ENCODE assay signal across 9 cellular contexts in the genomic region with DNA sequence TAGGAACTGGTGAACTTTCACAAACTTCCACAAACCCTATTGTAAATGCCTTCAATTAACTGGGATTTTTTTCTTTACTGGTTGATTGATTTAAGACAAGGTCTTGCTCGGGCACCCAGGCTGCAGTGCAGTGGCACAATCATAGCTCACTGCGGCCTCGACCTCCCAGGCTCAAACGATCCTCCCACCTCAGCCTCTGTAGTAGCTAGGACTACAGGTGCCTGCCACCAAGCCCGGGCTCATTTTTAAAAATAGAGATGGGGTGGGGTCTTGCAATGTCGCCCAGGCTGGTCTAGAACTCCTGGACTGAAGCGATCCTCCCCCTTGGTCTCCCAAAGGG. TPM values are rescaled to one million over a fixed set of nuclear protein-coding genes. Genes with fewer than 3 reads are reported as not detected.
DNase-seq lines count a peak whose midpoint lies in the region; ATAC-seq, FAIRE-seq and TF ChIP-seq lines count a peak whose summit lies in the region.
"Had no signal": no experiment of that assay in that cellular context is flagged by ENCODE, and none has a peak within 500 bp of the region (broad histone marks: within the 10 kb centered on the region; RNA-seq: fewer than 3 reads in every experiment).

No MANE protein-coding gene starts in this region.

- no peaks in the 10 kb centered on the region for H3K27me3 ChIP-seq in adipocyte (replicated peaks; ENCODE audit: control insufficient read depth, insufficient read depth, low read length)
- no peaks in the 10 kb centered on the region for H3K27me3 ChIP-seq in left lung
- no peaks in the 10 kb centered on the region for H3K27me3 ChIP-seq in thyroid gland
- H3K27me3 ChIP-seq in PC-9 (ENCODE audit: insufficient read depth, low read depth) = no peaks in the 10 kb centered on the region

- peaks cover 21% of the 10 kb centered on the region for H4K20me1 ChIP-seq in PC-9 (ENCODE audit: insufficient read depth)

- CTCF ChIA-PET in PC-9 (lab: Charles Lee) = no interaction called here

- no peak for FAIRE-seq in HTR-8/SVneo (lab: Jason Lieb, UNC)

- no peak for TF ChIP-seq CTCF in left lung (IDR thresholded peaks at IDR 0.05)
- TF ChIP-seq CTCF in thyroid gland (IDR thresholded peaks at IDR 0.05) = no peak
- no peak for TF ChIP-seq CTCF in PC-9 (conservative IDR thresholded peaks at IDR 0.05)

- no peak for ATAC-seq in activated T-cell treated with anti-CD3 and anti-CD28 coated beads, Interleukin-2, amount 50 U/mL, for 4 hours
- ATAC-seq in left lung (no peak), GM21786 (IDR thresholded peaks at IDR 0.05; ENCODE audit: unreplicated experiment) (no peak)

- H3K9me3 ChIP-seq in adipocyte (ENCODE audit: control insufficient read depth, low read length) (no peaks in the 10 kb centered on the region), left lung (no peaks in the 10 kb centered on the region), thyroid gland (no peaks in the 10 kb centered on the region), PC-9 (ENCODE audit: insufficient read depth, low read depth) (no peaks in the 10 kb centered on the region)

- no peak overlapping the region for H2AFZ ChIP-seq in PC-9

- POLR2A ChIA-PET in PC-9 (lab: Charles Lee; ENCODE audit: unreplicated experiment) = no interaction called here

- H3K4me2 ChIP-seq in PC-9 = no peak overlapping the region

- H3K9me3 Mint-ChIP-seq in activated T-cell treated with anti-CD3 and anti-CD28 coated beads, Interleukin-2, amount 50 U/mL, for 4 hours = no peaks in the 10 kb centered on the region

- peaks cover 3% of the 10 kb centered on the region for H3K79me2 ChIP-seq in PC-9 (ENCODE audit: low read depth)

- H3K4me1 ChIP-seq in adipocyte (ENCODE audit: control insufficient read depth, insufficient read depth, low read length) (peaks cover 14% of the 10 kb centered on the region), left lung (peaks cover 11 to 41% of the 10 kb centered on the region in 2 donors), thyroid gland (peaks cover 6 to 9% of the 10 kb centered on the region in 2 donors), PC-9 (replicated peaks; ENCODE audit: insufficient read depth) (peaks cover 12% of the 10 kb centered on the region)

- no peak for DNase-seq in activated T-cell treated with anti-CD3 and anti-CD28 coated beads, Interleukin-2, amount 50 U/mL, for 4 hours
- DNase-seq in activated T-cell treated with anti-CD3 and anti-CD28 coated beads, Interleukin-2, amount 50 U/mL, for 48 hours = no peak
- DNase-seq in adipocyte (ENCODE audit: low read depth) (no peak), left lung (peak in 1 of 2 donors; percentile 26), thyroid gland (no peak), HTR-8/SVneo (ENCODE audit: insufficient read length, low spot score) (no peak), PC-9 (no peak)
- DNase-seq: NK-92 treated with Interleukin-12 subunit alpha and Interleukin-12 subunit beta, amount 100 ng/mL, for 24 hours had no signal

- BruUV-seq in PC-9 (replicated peaks; lab: Mats Ljungman, UMichigan) = no TSS peak

- peaks cover 72% of the 10 kb centered on the region for H3F3A ChIP-seq in PC-9 (ENCODE audit: insufficient read depth, low read depth)

- H3K9ac ChIP-seq in adipocyte (ENCODE audit: low read length) = peak overlapping the region; percentile 75

- H3K4me3 Mint-ChIP-seq in activated T-cell treated with anti-CD3 and anti-CD28 coated beads, Interleukin-2, amount 50 U/mL, for 4 hours = peak overlapping the region; percentile 76

- H3K27me3 Mint-ChIP-seq in activated T-cell treated with anti-CD3 and anti-CD28 coated beads, Interleukin-2, amount 50 U/mL, for 4 hours (ENCODE audit: low read depth) = peaks cover 27% of the 10 kb centered on the region

- WGBS in thyroid gland, 2 donors = 49 to 66% methylated on average over 7 of the region's 7 CpGs

- no peak for TF ChIP-seq POLR2A in thyroid gland (IDR thresholded peaks at IDR 0.05)

- H3K4me1 Mint-ChIP-seq in activated T-cell treated with anti-CD3 and anti-CD28 coated beads, Interleukin-2, amount 50 U/mL, for 4 hours (ENCODE audit: low read depth) = peaks cover 9% of the 10 kb centered on the region

- H3K36me3 ChIP-seq in adipocyte (ENCODE audit: control insufficient read depth, insufficient read depth, low read length, severe bottlenecking) (no peaks in the 10 kb centered on the region), left lung (no peaks in the 10 kb centered on the region), thyroid gland (no peaks in the 10 kb centered on the region), PC-9 (ENCODE audit: low read depth) (peaks cover 27% of the 10 kb centered on the region; the same call in 1 of the 2 replicates)

- H3K4me3 ChIP-seq in adipocyte (ENCODE audit: low read length) = peak overlapping the region; percentile 75
- H3K4me3 ChIP-seq in left lung = peak overlapping the region; percentile 29 to 45
- peak overlapping the region in 2 of 3 donors; percentile 12 to 21 for H3K4me3 ChIP-seq in thyroid gland (replicated peaks in 1 of 3)
- no peak overlapping the region for H3K4me3 ChIP-seq in PC-9

- H3K27ac ChIP-seq in left lung (peak overlapping the region in 1 of 2 donors; percentile 53), thyroid gland (no peak overlapping the region), PC-9 (no peak overlapping the region)

- intact Hi-C loops in left lung (cut with DNase I) (no loop called here), thyroid gland (cut with DNase I) (no loop called here), PC-9 (cut with micrococcal nuclease; ENCODE audit: unreplicated experiment) (no loop called here)

- H3K9me2 ChIP-seq in PC-9 (ENCODE audit: insufficient read depth) = no peaks in the 10 kb centered on the region

- H3K36me3 Mint-ChIP-seq in activated T-cell treated with anti-CD3 and anti-CD28 coated beads, Interleukin-2, amount 50 U/mL, for 4 hours (ENCODE audit: insufficient read depth) = no peaks in the 10 kb centered on the region

RNA-seq across cellular contexts. Expression of a gene that starts 35.7 kb away (rescaled TPM):
- total RNA-seq in activated T-cell treated with anti-CD3 and anti-CD28 coated beads, Interleukin-2, amount 50 U/mL, for 4 hours = 10 to 100 TPM; 49.2 to 64.7 (median 57.6) TPM
- total RNA-seq in left lung (10 to 100 TPM in 1 of 2 donors, 1 to 10 TPM in 1; 9.4 to 19.2 TPM), thyroid gland (10 to 100 TPM in 2 of 4 donors, 1 to 10 TPM in 2; 7.6 to 11.3 (median 10.4) TPM), PC-9 (2021) (37.1 and 39.3 TPM in 2 replicates)

RNA-seq across cellular contexts. Expression of a gene that starts 44.3 kb away (rescaled TPM):
- total RNA-seq in activated T-cell treated with anti-CD3 and anti-CD28 coated beads, Interleukin-2, amount 50 U/mL, for 4 hours = 10 to 100 TPM; 65.5 to 86.2 (median 81.9) TPM
- total RNA-seq in left lung (100 to 1,000 TPM; 232 to 248 TPM), thyroid gland (100 to 1,000 TPM; 265 to 519 (median 340) TPM), PC-9 (2021) (502 and 559 TPM in 2 replicates)

RNA-seq across cellular contexts. Expression of a gene that starts 56.0 kb away (rescaled TPM):
- not detected for total RNA-seq in activated T-cell treated with anti-CD3 and anti-CD28 coated beads, Interleukin-2, amount 50 U/mL, for 4 hours
- not detected for total RNA-seq in left lung
- not detected for total RNA-seq in thyroid gland
- not detected in 2 replicates for total RNA-seq in PC-9 (2021)
